ENCODE assay signal across 2 cellular contexts in genomic region chr20:20459726-20460125, GRCh38.
TF ChIP-seq lines count a peak whose summit lies in the region.

No MANE protein-coding gene starts in this region.

TF ChIP-seq in A549, 52 proteins besides CTCF, POLR2A, EP300 and RAD21:
- TF ChIP-seq FOSL2 (IDR thresholded peaks at IDR 0.05) (no peak), FOSL2 (CRISPR knock-in tag; IDR thresholded peaks at IDR 0.05) (no peak), HOXB5 (CRISPR knock-in tag; IDR thresholded peaks at IDR 0.05) (no peak), ESRRA (IDR thresholded peaks at IDR 0.05; ENCODE audit: borderline replicate concordance, low read length) (no peak), HMGXB4 (CRISPR knock-in tag; IDR thresholded peaks at IDR 0.05; ENCODE audit: borderline replicate concordance) (no peak), FOSB (CRISPR knock-in tag; IDR thresholded peaks at IDR 0.05) (no peak), POLR2AphosphoS2 (conservative IDR thresholded peaks at IDR 0.05; ENCODE audit: low read length) (no peak), FOXS1 (CRISPR knock-in tag; IDR thresholded peaks at IDR 0.05) (no peak), CBX8 (IDR thresholded peaks at IDR 0.05) (no peak), TFCP2L1 (CRISPR knock-in tag; IDR thresholded peaks at IDR 0.05) (no peak), PBX3 (IDR thresholded peaks at IDR 0.05) (no peak), ZFP36 (IDR thresholded peaks at IDR 0.05; ENCODE audit: borderline replicate concordance, partially characterized antibody) (no peak), USF2 (IDR thresholded peaks at IDR 0.05) (no peak), CHD2 (IDR thresholded peaks at IDR 0.05; ENCODE audit: low read length, partially characterized antibody) (no peak)
TF ChIP-seq in A549: peak in this region for 0.

TF ChIP-seq in IMR-90, 13 proteins besides CTCF, POLR2A, EP300 and RAD21 (continued from another document):
- TF ChIP-seq MAZ (IDR thresholded peaks at IDR 0.05; ENCODE audit: borderline replicate concordance, low read depth, low read length) = no peak
- TF ChIP-seq MAFK (IDR thresholded peaks at IDR 0.05; ENCODE audit: low read depth, low read length) = no peak
- TF ChIP-seq USF2 (IDR thresholded peaks at IDR 0.05; ENCODE audit: low read depth, low read length) = no peak
- TF ChIP-seq CEBPB (IDR thresholded peaks at IDR 0.05; ENCODE audit: low read depth, low read length) = no peak
- no peak for TF ChIP-seq MXI1 (IDR thresholded peaks at IDR 0.05; ENCODE audit: borderline replicate concordance, low read depth, low read length)
- no peak for TF ChIP-seq BHLHE40 (IDR thresholded peaks at IDR 0.05; ENCODE audit: low read depth, low read length)
- TF ChIP-seq ELK1 (IDR thresholded peaks at IDR 0.05; ENCODE audit: borderline replicate concordance, low read depth, low read length) = no peak
- no peak for TF ChIP-seq SMC3 (IDR thresholded peaks at IDR 0.05; ENCODE audit: low read depth, low read length)
- TF ChIP-seq FOS (IDR thresholded peaks at IDR 0.05; ENCODE audit: low read depth, low read length) = no peak
- no peak for TF ChIP-seq RFX5 (IDR thresholded peaks at IDR 0.05; ENCODE audit: low read depth, low read length)
- no peak for TF ChIP-seq RCOR1 (IDR thresholded peaks at IDR 0.05; ENCODE audit: insufficient replicate concordance, low read length)
- TF ChIP-seq NFE2L2 (IDR thresholded peaks at IDR 0.05; ENCODE audit: low read depth, low read length) = no peak
